22 cellular contexts compared by ENCODE assay signal in genomic region chr17:19415311-19415710, GRCh38. TPM values are rescaled to one million over a fixed set of nuclear protein-coding genes. Genes with fewer than 3 reads are reported as not detected.
"Had no signal": no experiment of that assay in that cellular context is flagged by ENCODE, and none has a peak within 500 bp of the region (broad histone marks: within the 10 kb centered on the region; RNA-seq: fewer than 3 reads in every experiment).

No MANE protein-coding gene starts in this region.

- H3K4me3 ChIP-seq: cardiac muscle cell, colonic mucosa had no signal

- H3K9me3 ChIP-seq: colonic mucosa had no signal

- H3K36me3 Mint-ChIP-seq: activated CD4-positive, alpha-beta memory T cell treated with anti-CD3 and anti-CD28 coated beads for 36 hours; activated naive CD8-positive, alpha-beta T cell had no signal

- ATAC-seq: activated T-cell treated with anti-CD3 and anti-CD28 coated beads, Interleukin-2, amount 50 U/mL, for 4 hours had no signal

- H3K36me3 ChIP-seq: brain microvascular endothelial cell, cardiac muscle cell, colonic mucosa had no signal

- H3K27me3 ChIP-seq: cardiac muscle cell, colonic mucosa had no signal

- H3K4me3 Mint-ChIP-seq: activated CD4-positive, alpha-beta memory T cell treated with anti-CD3 and anti-CD28 coated beads for 36 hours; activated CD4-positive, alpha-beta T cell treated with anti-CD3 and anti-CD28 coated beads, Interleukin-2, amount 10 ng/mL, durations not matched to agents 7 days and 5 days; activated naive CD4-positive, alpha-beta T cell treated with anti-CD3 and anti-CD28 coated beads for 36 hours; activated naive CD8-positive, alpha-beta T cell; activated T-cell treated with anti-CD3 and anti-CD28 coated beads, Interleukin-2, amount 50 U/mL, for 4 hours had no signal

- H3K4me1 ChIP-seq: colonic mucosa had no signal

- H3K27me3 Mint-ChIP-seq: activated CD4-positive, alpha-beta T cell treated with anti-CD3 and anti-CD28 coated beads, Interleukin-2, amount 10 ng/mL, durations not matched to agents 7 days and 5 days had no signal

- DNase-seq: activated CD4-positive, alpha-beta memory T cell treated with anti-CD3 and anti-CD28 coated beads for 36 hours; activated CD4-positive, alpha-beta T cell treated with anti-CD3 and anti-CD28 coated beads, Interleukin-2, amount 10 ng/mL, durations not matched to agents 7 days and 5 days; activated CD4-positive, CD25-positive, alpha-beta regulatory T cell; activated CD8-positive, alpha-beta memory T cell treated with anti-CD3 and anti-CD28 coated beads for 24 hours; activated effector memory CD4-positive, alpha-beta T cell treated with anti-CD3 and anti-CD28 coated beads, Interleukin-2, amount 50 U/mL, for 16 hours; activated naive CD4-positive, alpha-beta T cell treated with anti-CD3 and anti-CD28 coated beads for 36 hours; activated T-cell treated with anti-CD3 and anti-CD28 coated beads, Interleukin-2, amount 50 U/mL, for 4 hours; amygdala; brain microvascular endothelial cell; colonic mucosa; NCI-H1092; NCI-H1417; NCI-H2029; NCI-H2107; NCI-H446; NCI-H748 treated with DMSO at 0.1 percent for 48 hours; SIG-M5; T-helper 2 cell; T1000 had no signal

- H3K27ac Mint-ChIP-seq: activated CD4-positive, alpha-beta memory T cell treated with anti-CD3 and anti-CD28 coated beads for 36 hours; activated CD4-positive, alpha-beta T cell treated with anti-CD3 and anti-CD28 coated beads, Interleukin-2, amount 10 ng/mL, durations not matched to agents 7 days and 5 days; activated naive CD4-positive, alpha-beta T cell treated with anti-CD3 and anti-CD28 coated beads for 36 hours; activated naive CD8-positive, alpha-beta T cell had no signal

- H3K27ac ChIP-seq: brain microvascular endothelial cell, cardiac muscle cell, colonic mucosa had no signal

- H3K9me3 Mint-ChIP-seq: activated CD4-positive, alpha-beta memory T cell treated with anti-CD3 and anti-CD28 coated beads for 36 hours; activated CD4-positive, alpha-beta T cell treated with anti-CD3 and anti-CD28 coated beads, Interleukin-2, amount 10 ng/mL, durations not matched to agents 7 days and 5 days; activated naive CD4-positive, alpha-beta T cell treated with anti-CD3 and anti-CD28 coated beads for 36 hours; activated T-cell treated with anti-CD3 and anti-CD28 coated beads, Interleukin-2, amount 50 U/mL, for 4 hours had no signal

RNA-seq across cellular contexts. Expression of gene RNF112, which starts 4.3 kb away (rescaled TPM):
- total RNA-seq: MCF 10A had no signal

RNA-seq across cellular contexts. Expression of gene MFAP4, which starts 28.3 kb away (rescaled TPM):
- total RNA-seq: activated CD4-positive, alpha-beta memory T cell treated with anti-CD3 and anti-CD28 coated beads for 36 hours; activated CD4-positive, alpha-beta T cell treated with anti-CD3 and anti-CD28 coated beads, Interleukin-2, amount 10 ng/mL, durations not matched to agents 7 days and 5 days; activated naive CD4-positive, alpha-beta T cell treated with anti-CD3 and anti-CD28 coated beads for 36 hours; MCF 10A had no signal
